In genomic region chr19:19062454-19063182, GRCh38 we compare ENCODE assay signal across 1 cellular context.
TF ChIP-seq lines count a peak whose summit lies in the region.

No MANE protein-coding gene starts in this region.

TF ChIP-seq in K562, 482 proteins besides CTCF, POLR2A, EP300 and RAD21 (continued from another document and continues in another):
- TF ChIP-seq ZNF592 (IDR thresholded peaks at IDR 0.05) (peak; percentile 84), YY1 (IDR thresholded peaks at IDR 0.05; ENCODE audit: borderline replicate concordance in 1 of 3, control insufficient read depth in 1 of 3, extremely low read depth in 1 of 3, insufficient read depth in 3 of 3, insufficient read length in 1 of 3, insufficient replicate concordance in 2 of 3, low read depth in 1 of 3, low read length in 2 of 3) (peak in 2 of 3 experiments; percentile 45 to 78), MTF1 (CRISPR knock-in tag; IDR thresholded peaks at IDR 0.05; ENCODE audit: borderline replicate concordance) (no peak), PHF20 (IDR thresholded peaks at IDR 0.05; ENCODE audit: partially characterized antibody) (peak; percentile 25), KDM1A (IDR thresholded peaks at IDR 0.05) (peak; percentile 76 to 80), PRDM10 (IDR thresholded peaks at IDR 0.05; ENCODE audit: partially characterized antibody) (peak; percentile 72), NFYB (IDR thresholded peaks at IDR 0.05; ENCODE audit: extremely low read depth, insufficient read length) (no peak), GTF2E2 (tag; IDR thresholded peaks at IDR 0.05) (no peak), PHF8 (IDR thresholded peaks at IDR 0.05; ENCODE audit: borderline replicate concordance, low read length) (no peak), E2F1 (CRISPR knock-in tag; IDR thresholded peaks at IDR 0.05) (no peak), PRPF4 (IDR thresholded peaks at IDR 0.05; ENCODE audit: insufficient read depth, low read depth, low read length, poor library complexity, severe bottlenecking) (no peak), ZNF143 (CRISPR knock-in tag; IDR thresholded peaks at IDR 0.05) (no peak), PKNOX1 (IDR thresholded peaks at IDR 0.05) (peak; percentile 29), PML (IDR thresholded peaks at IDR 0.05; ENCODE audit: low read length) (no peak), CREB1 (IDR thresholded peaks at IDR 0.05) (no peak), CREB1 (CRISPR knock-in tag; IDR thresholded peaks at IDR 0.05) (no peak), ZNF75A (CRISPR knock-in tag; IDR thresholded peaks at IDR 0.05) (no peak), ZFP36 (IDR thresholded peaks at IDR 0.05; ENCODE audit: low read depth, low read length, partially characterized antibody) (peak; percentile 95), HDGF (IDR thresholded peaks at IDR 0.05) (peak; percentile 38; the same call in 1 of the 2 replicates), MTA3 (IDR thresholded peaks at IDR 0.05; ENCODE audit: borderline replicate concordance) (no peak), MXI1 (IDR thresholded peaks at IDR 0.05; ENCODE audit: low read depth, low read length) (no peak), ZEB2 (IDR thresholded peaks at IDR 0.05) (peak; percentile 87; the same call in 1 of the 2 replicates), GATA2 (CRISPR knock-in tag; IDR thresholded peaks at IDR 0.05) (0 out of 2 replicates have a peak, but pooled peaks have one; percentile 17), HMGN3 (IDR thresholded peaks at IDR 0.05; ENCODE audit: borderline replicate concordance, extremely low read depth, insufficient read length, low read depth, low read length) (no peak), ARID4B (CRISPR knock-in tag; IDR thresholded peaks at IDR 0.05) (0 out of 2 replicates have a peak, but pooled peaks have one; percentile 22), SP1 (CRISPR knock-in tag; IDR thresholded peaks at IDR 0.05) (0 out of 2 replicates have a peak, but pooled peaks have one; percentile 16), MNT (conservative IDR thresholded peaks at IDR 0.05) (peak; percentile 20 to 53; a peak in 2 of 4 replicates), ZNF507 (tag; conservative IDR thresholded peaks at IDR 0.05) (no peak), RERE (CRISPR knock-in tag; IDR thresholded peaks at IDR 0.05; ENCODE audit: borderline replicate concordance) (no peak), FUS (optimal IDR thresholded peaks at IDR 0.05; ENCODE audit: low read depth, low read length) (no peak), BRD9 (IDR thresholded peaks at IDR 0.05; ENCODE audit: low read depth, partially characterized antibody) (peak; percentile 100), CBFA2T2 (conservative IDR thresholded peaks at IDR 0.05) (peak; percentile 68), ZNF668 (CRISPR knock-in tag; IDR thresholded peaks at IDR 0.05) (no peak), FOSL1 (tag; conservative IDR thresholded peaks at IDR 0.05) (peak; percentile 96), SMARCE1 (IDR thresholded peaks at IDR 0.05) (peak; percentile 81), RBM17 (IDR thresholded peaks at IDR 0.05; ENCODE audit: borderline replicate concordance, low read depth, low read length) (no peak), ZBTB17 (CRISPR knock-in tag; IDR thresholded peaks at IDR 0.05) (no peak), SMAD1 (IDR thresholded peaks at IDR 0.05; ENCODE audit: low read depth, low read length, partially characterized antibody) (no peak)
